In genomic region chr15:57134877-57135276, GRCh38 we compare ENCODE assay signal across 20 cellular contexts.
DNase-seq lines count a peak whose midpoint lies in the region; ATAC-seq and TF ChIP-seq lines count a peak whose summit lies in the region.
"Had no signal": no experiment of that assay in that cellular context is flagged by ENCODE, and none has a peak within 500 bp of the region (broad histone marks: within the 10 kb centered on the region; RNA-seq: fewer than 3 reads in every experiment).

No MANE protein-coding gene starts in this region.

- peak overlapping the region; percentile 69 to 96 (median 92) for H3K27ac Mint-ChIP-seq in brain
- H3K27ac Mint-ChIP-seq: activated T-helper 1 cell treated with anti-CD3 and anti-CD28 coated beads, Interleukin-12 subunit alpha, Interleukin-12 subunit beta, Interleukin-2, Interleukin-4 antibody, amounts not matched to agents 30 ng/mL and 10 ng/mL and 1 ng/mL, durations not matched to agents 14 hours and 24 hours and 36 hours; dendritic cell treated with granulocyte-macrophage colony-stimulating factor and Interleukin-4, amounts not matched to agents 40 ng/mL and 50 ng/mL, for 4 days; IgD-negative memory B cell had no signal

- H3K4me3 ChIP-seq in DND-41 (ENCODE audit: low read depth in 1 of 2, low read length in 2 of 2) = no peak overlapping the region
- H3K4me3 ChIP-seq in tibial artery = no peak overlapping the region
- H3K4me3 ChIP-seq: mucosa of descending colon, psoas muscle, upper lobe of right lung had no signal

- intact Hi-C loops in tibial artery (cut with DNase I; ENCODE audit: low total_unique reads) = loop anchor here (5.0 kb wide), 1 partner anchor 592 kb away; no protein-coding TSS in a partner anchor

- no peak for ATAC-seq in DND-41 (ENCODE audit: insufficient read depth, low read depth)
- no peak for ATAC-seq in GM19395 (IDR thresholded peaks at IDR 0.05; ENCODE audit: unreplicated experiment)
- ATAC-seq: mucosa of descending colon, psoas muscle, upper lobe of right lung had no signal

- H3K27me3 ChIP-seq in DND-41 (ENCODE audit: insufficient read depth, low read length, poor library complexity) (no peaks in the 10 kb centered on the region), tibial artery (no peaks in the 10 kb centered on the region)
- H3K27me3 ChIP-seq: upper lobe of right lung had no signal

- H4K20me1 ChIP-seq in DND-41 (ENCODE audit: insufficient read depth, low read length) = no peaks in the 10 kb centered on the region; the same call in 1 of the 2 replicates

- H3K4me3 Mint-ChIP-seq in brain = peak overlapping the region; percentile 47 to 78 (median 60)
- H3K4me3 Mint-ChIP-seq: activated T-helper 1 cell treated with anti-CD3 and anti-CD28 coated beads, Interleukin-12 subunit alpha, Interleukin-12 subunit beta, Interleukin-2, Interleukin-4 antibody, amounts not matched to agents 30 ng/mL and 10 ng/mL and 1 ng/mL, durations not matched to agents 14 hours and 24 hours and 36 hours; dendritic cell treated with granulocyte-macrophage colony-stimulating factor and Interleukin-4, amounts not matched to agents 40 ng/mL and 50 ng/mL, for 4 days had no signal

- H3K27me3 Mint-ChIP-seq in brain = no peaks in the 10 kb centered on the region
- H3K27me3 Mint-ChIP-seq: dendritic cell treated with granulocyte-macrophage colony-stimulating factor and Interleukin-4, amounts not matched to agents 40 ng/mL and 50 ng/mL, for 4 days; IgD-negative memory B cell had no signal

- H3K4me2 ChIP-seq in DND-41 (ENCODE audit: insufficient read depth, low read length) = no peak overlapping the region

- no peak for DNase-seq in DND-41
- DNase-seq in KBM-7 = peak; percentile 49
- DNase-seq in midbrain (lab: John Stamatoyannopoulos, UW) = peak; percentile 18
- DNase-seq in HT-29 (ENCODE audit: low spot score) = no peak
- DNase-seq in tibial artery = no peak
- DNase-seq: activated CD4-positive, alpha-beta T cell treated with anti-CD3 and anti-CD28 coated beads, Interleukin-2, amount 50 U/mL, for 48 hours; anterior cingulate cortex; foreskin fibroblast; mucosa of descending colon; NCI-H1105 treated with DMSO at 0.1 percent for 48 hours; NK-92 treated with Interleukin-12 subunit alpha and Interleukin-12 subunit beta, amount 100 ng/mL, for 24 hours; psoas muscle; SHP77 treated with DMSO at 0.1 percent for 48 hours; upper lobe of right lung had no signal

- H3K36me3 Mint-ChIP-seq in brain = peaks cover 5% of the 10 kb centered on the region

- no peaks in the 10 kb centered on the region for H3K9me3 ChIP-seq in DND-41 (ENCODE audit: insufficient read depth, low read length, severe bottlenecking)
- no peaks in the 10 kb centered on the region for H3K9me3 ChIP-seq in tibial artery
- H3K9me3 ChIP-seq: mucosa of descending colon, psoas muscle, upper lobe of right lung had no signal

- no peak overlapping the region for H3K9ac ChIP-seq in DND-41 (ENCODE audit: low read depth, low read length)

- H2AFZ ChIP-seq in DND-41 (ENCODE audit: low read depth, low read length) = no peak overlapping the region

- peaks cover 47% of the 10 kb centered on the region for H3K79me2 ChIP-seq in DND-41 (ENCODE audit: insufficient read depth, low read length)

- no peaks in the 10 kb centered on the region for H3K9me3 Mint-ChIP-seq in brain
- H3K9me3 Mint-ChIP-seq: activated T-helper 1 cell treated with anti-CD3 and anti-CD28 coated beads, Interleukin-12 subunit alpha, Interleukin-12 subunit beta, Interleukin-2, Interleukin-4 antibody, amounts not matched to agents 30 ng/mL and 10 ng/mL and 1 ng/mL, durations not matched to agents 14 hours and 24 hours and 36 hours; dendritic cell treated with granulocyte-macrophage colony-stimulating factor and Interleukin-4, amounts not matched to agents 40 ng/mL and 50 ng/mL, for 4 days; IgD-negative memory B cell had no signal

- TF ChIP-seq CTCF in DND-41 (IDR thresholded peaks at IDR 0.05; ENCODE audit: borderline replicate concordance, extremely low read depth, low read length, poor library complexity, severe bottlenecking) = no peak
- TF ChIP-seq CTCF in brain (conservative IDR thresholded peaks at IDR 0.05) = no peak
- no peak for TF ChIP-seq CTCF in tibial artery (IDR thresholded peaks at IDR 0.05)

- H3K4me1 Mint-ChIP-seq in brain = peaks cover 85% of the 10 kb centered on the region

- H3K27ac ChIP-seq in DND-41 (ENCODE audit: low read length) (peak overlapping the region; percentile 51), tibial artery (no peak overlapping the region)
- H3K27ac ChIP-seq: C4-2B, psoas muscle, upper lobe of right lung had no signal

- H3K4me1 ChIP-seq in DND-41 (ENCODE audit: insufficient read depth, low read length) (peaks cover 39% of the 10 kb centered on the region), tibial artery (peaks cover 0 to 14% (median 4%) of the 10 kb centered on the region in 4 donors)

- 0 out of 2 replicates have a peak, but pooled peaks cover 3% of the 10 kb centered on the region for H3K36me3 ChIP-seq in DND-41 (ENCODE audit: insufficient read depth, low read length)
- no peaks in the 10 kb centered on the region for H3K36me3 ChIP-seq in tibial artery
- H3K36me3 ChIP-seq: upper lobe of right lung had no signal

- in situ Hi-C loops in KBM-7 (cut with MboI; ENCODE audit: low pct_unique_long_range_greater_than_20kb, low sequenced_read_pairs) = no loop called here

Comparison
In these comparisons a context has a peak if more than half of its experiments do, and no peak if none do; other contexts are left out.
1. DNase-seq: peak in KBM-7 (single experiment) and midbrain (single experiment); none in DND-41 (single experiment), HT-29 (single experiment) and tibial artery (0 of 2).